ENCODE assay signal across 8 cellular contexts in genomic region chr14:100306256-100306505, GRCh38. TPM values are rescaled to one million over a fixed set of nuclear protein-coding genes. Genes with fewer than 3 reads are reported as not detected.
DNase-seq lines count a peak whose midpoint lies in the region; ATAC-seq, FAIRE-seq and TF ChIP-seq lines count a peak whose summit lies in the region.

TSS of gene SLC25A29 (minus strand) at chr14:100306444. CDS start at chr14:100306232, 212 bp downstream.

- no peak for ATAC-seq in HepG2
- ATAC-seq in thoracic aorta (ENCODE audit: insufficient number of reproducible peaks, low FRiP score, low read depth) = no peak

- no TSS peak for BruUV-seq in HepG2 (replicated peaks; lab: Mats Ljungman, UMichigan)

- peak in 1 of 2 experiments; percentile 69; a peak in 3 of 4 replicates for TF ChIP-seq POLR2A in HepG2 (IDR thresholded peaks at IDR 0.05; ENCODE audit: insufficient read depth in 1 of 2, low read depth in 2 of 2, low read length in 2 of 2)

- H3K4me3 ChIP-seq in brain microvascular endothelial cell (ENCODE audit: low read depth, low read length) (peak within 1 kb of the TSS; percentile 75), HepG2 (replicated peaks in 1 of 3; ENCODE audit: insufficient read depth in 1 of 3, low read depth in 2 of 3, low read length in 3 of 3) (peak within 1 kb of the TSS; percentile 73 to 87 (median 81)), thoracic aorta (peak within 1 kb of the TSS; percentile 93)

- H3K9me3 ChIP-seq in HepG2 (ENCODE audit: low read length) (no peaks in the 10 kb centered on the region), thoracic aorta (no peaks in the 10 kb centered on the region)

- H3K36me3 ChIP-seq in brain microvascular endothelial cell (replicated peaks) = no peaks in the 10 kb centered on the region
- H3K36me3 ChIP-seq in HepG2 (replicated peaks in 1 of 2; ENCODE audit: control insufficient read depth in 1 of 2, insufficient read depth in 2 of 2, low read length in 2 of 2) = no peaks in the 10 kb centered on the region
- H3K36me3 ChIP-seq in thoracic aorta = no peaks in the 10 kb centered on the region

- no peaks in the 10 kb centered on the region; the same call in 1 of the 2 replicates for H4K20me1 ChIP-seq in HepG2 (ENCODE audit: insufficient read depth, low read length)

- intact Hi-C loops in T-helper 2 cell treated with Interferon-gamma antibody and Interleukin-4, amounts not matched to agents 100 ng/mL and 5 ng/mL, for 36 hours (cut with micrococcal nuclease) = loop anchor here (1.0 kb wide), 1 partner anchor 68 kb away; no protein-coding TSS in a partner anchor
- intact Hi-C loops in HepG2 (cut with micrococcal nuclease; ENCODE audit: unreplicated experiment) = loop anchor here (2.0 kb wide), 1 partner anchor 17 kb away; the partner anchor contains the start of gene SLC25A47

- peak; percentile 16; the same call in 1 of the 2 replicates for TF ChIP-seq RAD21 in HepG2 (CRISPR knock-in tag; IDR thresholded peaks at IDR 0.05)

- TF ChIP-seq EP300 in HepG2 (IDR thresholded peaks at IDR 0.05; ENCODE audit: low read depth in 2 of 2, low read length in 2 of 2) = no peak
- no peak for TF ChIP-seq EP300 in HepG2 (CRISPR knock-in tag; IDR thresholded peaks at IDR 0.05; ENCODE audit: borderline replicate concordance)

- H3K4me1 ChIP-seq in HepG2 (ENCODE audit: insufficient read depth, low read length) (peaks cover 47% of the 10 kb centered on the region), thoracic aorta (ENCODE audit: control insufficient read depth in 1 of 2, low read depth in 2 of 2) (peaks cover 0 to 23% of the 10 kb centered on the region in 2 donors)

- peak within 1 kb of the TSS; percentile 78 for H3K9ac ChIP-seq in HepG2 (ENCODE audit: insufficient read depth, low read depth, low read length)

- H3K79me2 ChIP-seq in HepG2 (ENCODE audit: insufficient read depth, low read length) = no peaks in the 10 kb centered on the region

- H2AFZ ChIP-seq in HepG2 (ENCODE audit: low read length) = no peak within 1 kb of the TSS

- no peaks in the 10 kb centered on the region for H3K27me3 ChIP-seq in brain microvascular endothelial cell (replicated peaks)
- H3K27me3 ChIP-seq in HepG2 (ENCODE audit: control insufficient read depth in 1 of 2, insufficient read depth in 2 of 2, low read length in 2 of 2) = peaks cover 0 to 5% of the 10 kb centered on the region in 2 experiments; a peak in 4 of 5 replicates
- H3K27me3 ChIP-seq in thoracic aorta (replicated peaks; ENCODE audit: insufficient read depth) = no peaks in the 10 kb centered on the region

- no peak for FAIRE-seq in HepG2 (lab: Jason Lieb, UNC)

- H3K27ac ChIP-seq in brain microvascular endothelial cell (no peak within 1 kb of the TSS), HepG2 (ENCODE audit: extremely low read length, insufficient read depth, low read length) (peak within 1 kb of the TSS; percentile 54), thoracic aorta (peak within 1 kb of the TSS; percentile 70 to 78)

- no peak for TF ChIP-seq CTCF in brain microvascular endothelial cell (IDR thresholded peaks at IDR 0.05; ENCODE audit: low read depth, low read length, missing control alignments)
- no peak for TF ChIP-seq CTCF in HepG2 (CRISPR knock-in tag; IDR thresholded peaks at IDR 0.05)
- no peak for TF ChIP-seq CTCF in thoracic aorta (IDR thresholded peaks at IDR 0.05)

- in situ Hi-C loops in brain microvascular endothelial cell (cut with HindIII; ENCODE audit: low pct_ligation_motif_present, low sequenced_read_pairs) = no loop called here
- in situ Hi-C loops in HepG2 (cut with HindIII; ENCODE audit: extremely low pct_ligation_motif_present, low pct_unique_long_range_greater_than_20kb) = loop anchor here (5.0 kb wide), 1 partner anchor 71 kb away; the partner anchor contains the start of gene WDR25

- CTCF ChIA-PET in HepG2 (lab: Yijun Ruan, JAX; ENCODE audit: low intra/inter-chr PET ratio, low total read pairs) = interaction anchor here (0.9 kb wide), 1 partner anchor 11 kb away, joined by 3 read pairs; no protein-coding TSS in a partner anchor

- peak within 1 kb of the TSS; percentile 83 for H3K4me2 ChIP-seq in HepG2 (ENCODE audit: low read depth, low read length)

- POLR2A ChIA-PET in HepG2 (lab: Yijun Ruan, JAX) = interaction anchor here (1.0 to 2.6 kb wide), 2 partner anchors 16 to 18 kb away, joined by 3 to 7 read pairs; no protein-coding TSS in a partner anchor

- no peak for DNase-seq in T-helper 2 cell
- DNase-seq in brain microvascular endothelial cell = no peak
- DNase-seq in HepG2 (ENCODE audit: low spot score) = no peak
- no peak for DNase-seq in thoracic aorta (ENCODE audit: low spot score)
- no peak for DNase-seq in NCI-H1417 (lab: John Stamatoyannopoulos, UW)
- DNase-seq in NCI-H1436 treated with DMSO at 0.1 percent for 48 hours (lab: John Stamatoyannopoulos, UW) = no peak
- DNase-seq in AG08396 (ENCODE audit: low spot score) = no peak

- 0% methylated on average over 3 of the region's 32 CpGs for WGBS in HepG2 (ENCODE audit: low lambda C conversion rate)

TF ChIP-seq in HepG2, 621 proteins besides CTCF, POLR2A, EP300 and RAD21 (continues in another document):
- peak; percentile 85 for TF ChIP-seq CCDC6 (CRISPR knock-in tag; IDR thresholded peaks at IDR 0.05)
- 0 out of 2 replicates have a peak, but pooled peaks have one; percentile 18 for TF ChIP-seq SAFB2 (CRISPR knock-in tag; IDR thresholded peaks at IDR 0.05; ENCODE audit: borderline replicate concordance, low read depth)
- TF ChIP-seq, protein P1, sequence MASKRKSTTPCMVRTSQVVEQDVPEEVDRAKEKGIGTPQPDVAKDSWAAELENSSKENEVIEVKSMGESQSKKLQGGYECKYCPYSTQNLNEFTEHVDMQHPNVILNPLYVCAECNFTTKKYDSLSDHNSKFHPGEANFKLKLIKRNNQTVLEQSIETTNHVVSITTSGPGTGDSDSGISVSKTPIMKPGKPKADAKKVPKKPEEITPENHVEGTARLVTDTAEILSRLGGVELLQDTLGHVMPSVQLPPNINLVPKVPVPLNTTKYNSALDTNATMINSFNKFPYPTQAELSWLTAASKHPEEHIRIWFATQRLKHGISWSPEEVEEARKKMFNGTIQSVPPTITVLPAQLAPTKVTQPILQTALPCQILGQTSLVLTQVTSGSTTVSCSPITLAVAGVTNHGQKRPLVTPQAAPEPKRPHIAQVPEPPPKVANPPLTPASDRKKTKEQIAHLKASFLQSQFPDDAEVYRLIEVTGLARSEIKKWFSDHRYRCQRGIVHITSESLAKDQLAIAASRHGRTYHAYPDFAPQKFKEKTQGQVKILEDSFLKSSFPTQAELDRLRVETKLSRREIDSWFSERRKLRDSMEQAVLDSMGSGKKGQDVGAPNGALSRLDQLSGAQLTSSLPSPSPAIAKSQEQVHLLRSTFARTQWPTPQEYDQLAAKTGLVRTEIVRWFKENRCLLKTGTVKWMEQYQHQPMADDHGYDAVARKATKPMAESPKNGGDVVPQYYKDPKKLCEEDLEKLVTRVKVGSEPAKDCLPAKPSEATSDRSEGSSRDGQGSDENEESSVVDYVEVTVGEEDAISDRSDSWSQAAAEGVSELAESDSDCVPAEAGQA (IDR thresholded peaks at IDR 0.05; ENCODE audit: low read depth) = no peak
- TF ChIP-seq, protein P1 (CRISPR knock-in tag; IDR thresholded peaks at IDR 0.05; ENCODE audit: borderline replicate concordance) = 0 out of 2 replicates have a peak, but pooled peaks have one; percentile 13
- 0 out of 2 replicates have a peak, but pooled peaks have one; percentile 3 for TF ChIP-seq SRY (CRISPR knock-in tag; IDR thresholded peaks at IDR 0.05)
- no peak for TF ChIP-seq IKZF1 (IDR thresholded peaks at IDR 0.05)

RNA-seq across cellular contexts. Expression of gene SLC25A29, which starts in this region (rescaled TPM):
- total RNA-seq in T-helper 2 cell treated with Interferon-gamma antibody and Interleukin-4, amounts not matched to agents 100 ng/mL and 5 ng/mL, for 36 hours = 27.7 and 29.3 TPM in 2 replicates
- total RNA-seq in HepG2 (2016; rRNA removed; fragmentation: Illumina TruSeq; extraction: Trizol) = 9.6 and 17.2 TPM in 2 replicates
- 2.4 and 2.6 TPM in 2 replicates for total RNA-seq in HepG2 (2016; cell fraction: cytosol; rRNA removed; fragmentation: Illumina TruSeq; extraction: Trizol; ENCODE audit: low read depth)
- total RNA-seq in HepG2 (2016; cell fraction: insoluble cytoplasmic fraction; rRNA removed; fragmentation: Illumina TruSeq; extraction: Trizol) = 9.5 and 17.7 TPM in 2 replicates
- total RNA-seq in HepG2 (2016; cell fraction: membrane; rRNA removed; fragmentation: Illumina TruSeq; extraction: Trizol) = 6.9 and 7.4 TPM in 2 replicates
- 15.9 and 18.2 TPM in 2 replicates for total RNA-seq in HepG2 (2016; cell fraction: nucleus; rRNA removed; fragmentation: Illumina TruSeq; extraction: Trizol)
- polyA plus RNA-seq in HepG2 (2011; rRNA removed) = 12.2 and 16.1 TPM in 2 replicates
- 6.9 and 11.5 TPM in 2 replicates for polyA plus RNA-seq in HepG2 (2011; cell fraction: cytosol; rRNA removed)
- 98.4 and 122 TPM in 2 replicates for polyA plus RNA-seq in HepG2 (2011; cell fraction: nucleus; rRNA removed)
- polyA plus RNA-seq in HepG2 (2012) = 6.9 and 8.5 TPM in 2 replicates
- polyA plus RNA-seq in HepG2 (2016; cell fraction: cytosol; fragmentation: Illumina TruSeq; extraction: Trizol; ENCODE audit: low read depth) = 1.4 and 1.6 TPM in 2 replicates
- polyA plus RNA-seq in HepG2 (2016; cell fraction: insoluble cytoplasmic fraction; fragmentation: Illumina TruSeq; extraction: Trizol; ENCODE audit: low read depth) = 8.9 and 9.4 TPM in 2 replicates
- 3.8 and 4.2 TPM in 2 replicates for polyA plus RNA-seq in HepG2 (2016; cell fraction: membrane; fragmentation: Illumina TruSeq; extraction: Trizol; ENCODE audit: low read depth)
- 47.1 and 52.2 TPM in 2 replicates for polyA plus RNA-seq in HepG2 (2016; cell fraction: nucleus; fragmentation: Illumina TruSeq; extraction: Trizol; ENCODE audit: insufficient read depth, low read depth)
- 9.4 and 18.9 TPM in 2 replicates for polyA minus RNA-seq in HepG2 (2011; rRNA and poly(A)+ RNA removed; ENCODE audit: low replicate concordance)
- polyA minus RNA-seq in HepG2 (2011; cell fraction: cytosol; rRNA and poly(A)+ RNA removed) = 4.6 and 8.4 TPM in 2 replicates
- 9.1 and 11.2 TPM in 2 replicates for polyA minus RNA-seq in HepG2 (2011; cell fraction: nucleus; rRNA and poly(A)+ RNA removed)
- total RNA-seq in thoracic aorta = 10 to 100 TPM; 54.2 to 80.6 TPM
